ENCODE assay signal across 16 cellular contexts in genomic region chr12:96322720-96323119, GRCh38.
"Had no signal": no experiment of that assay in that cellular context is flagged by ENCODE, and none has a peak within 500 bp of the region (broad histone marks: within the 10 kb centered on the region; RNA-seq: fewer than 3 reads in every experiment).

No MANE protein-coding gene starts in this region.

- H3K27ac ChIP-seq: RWPE1 had no signal

- H3K9me3 ChIP-seq: SK-N-SH had no signal

- DNase-seq: KBM-7, MV-4-11, NCI-H1048, NCI-H1105, NCI-H1417, NCI-H1436 treated with DMSO at 0.1 percent for 48 hours, NCI-H1694, NCI-H187 treated with DMSO at 0.1 percent for 48 hours, NCI-H2029 treated with DMSO at 0.1 percent for 48 hours, NCI-H2171 treated with DMSO at 0.1 percent for 48 hours, NCI-H524, NCI-H526 treated with DMSO at 0.1 percent for 48 hours, SHP77, SK-N-SH had no signal

- ATAC-seq: Panc1 had no signal
